10 cellular contexts compared by ENCODE assay signal in genomic region chr3:42638339-42638842, GRCh38. TPM values are rescaled to one million over a fixed set of nuclear protein-coding genes. Genes with fewer than 3 reads are reported as not detected.
DNase-seq lines count a peak whose midpoint lies in the region; ATAC-seq and TF ChIP-seq lines count a peak whose summit lies in the region.
"Had no signal": no experiment of that assay in that cellular context is flagged by ENCODE, and none has a peak within 500 bp of the region (broad histone marks: within the 10 kb centered on the region; RNA-seq: fewer than 3 reads in every experiment).

No MANE protein-coding gene starts in this region.

- peak; percentile 95 for ATAC-seq in stimulated activated effector memory CD8-positive, alpha-beta T cell treated with anti-CD3 and anti-CD28 coated beads, Interleukin-12 subunit alpha, Interleukin-12 subunit beta, amount 100 ng/mL, for 72 hours
- ATAC-seq in right lobe of liver (no peak), GM19463 (IDR thresholded peaks at IDR 0.05; ENCODE audit: unreplicated experiment) (no peak)
- ATAC-seq: A549, pancreas had no signal

- peak; percentile 34 to 43 for DNase-seq in activated CD4-positive, alpha-beta T cell treated with anti-CD3 and anti-CD28 coated beads for 4 hours
- DNase-seq in activated CD4-positive, alpha-beta T cell treated with anti-CD3 and anti-CD28 coated beads, Interleukin-2, amount 50 U/mL, for 1 hour = no peak
- DNase-seq in MM.1S (peak; percentile 66), caudate nucleus (lab: John Stamatoyannopoulos, UW) (no peak), right lobe of liver (no peak), NOMO-1 treated with dmso at 0.1 percent for 144 hours (lab: John Stamatoyannopoulos, UW; ENCODE audit: unreplicated experiment) (no peak)
- DNase-seq in stimulated activated effector memory CD8-positive, alpha-beta T cell treated with anti-CD3 and anti-CD28 coated beads, Interleukin-12 subunit alpha, Interleukin-12 subunit beta, amount 100 ng/mL, for 72 hours (ENCODE audit: low spot score in 2 of 2) = peak; percentile 14 to 73
- DNase-seq: pancreas had no signal

- H3K4me3 ChIP-seq in MM.1S (ENCODE audit: low read length) (peak overlapping the region; percentile 52), right lobe of liver (no peak overlapping the region)
- H3K4me3 ChIP-seq: A549, pancreas had no signal

- H3K27ac Mint-ChIP-seq in stimulated activated effector memory CD8-positive, alpha-beta T cell treated with anti-CD3 and anti-CD28 coated beads, Interleukin-12 subunit alpha, Interleukin-12 subunit beta, amount 100 ng/mL, for 72 hours = no peak overlapping the region

- no peak overlapping the region for H3K4me3 Mint-ChIP-seq in stimulated activated effector memory CD8-positive, alpha-beta T cell treated with anti-CD3 and anti-CD28 coated beads, Interleukin-12 subunit alpha, Interleukin-12 subunit beta, amount 100 ng/mL, for 72 hours

- intact Hi-C loops in right lobe of liver (cut with DNase I) = no loop called here

- H3K27me3 ChIP-seq in MM.1S (replicated peaks; ENCODE audit: insufficient read depth, low read length) (no peaks in the 10 kb centered on the region), right lobe of liver (no peaks in the 10 kb centered on the region)
- H3K27me3 ChIP-seq: pancreas had no signal

- H3K9me2 ChIP-seq in MM.1S (replicated peaks; ENCODE audit: insufficient read depth, low read length) = no peaks in the 10 kb centered on the region

- peak overlapping the region; percentile 17; the same call in 1 of the 2 replicates for H3K9ac ChIP-seq in MM.1S (ENCODE audit: low read length)

- no peaks in the 10 kb centered on the region for H3K36me3 Mint-ChIP-seq in stimulated activated effector memory CD8-positive, alpha-beta T cell treated with anti-CD3 and anti-CD28 coated beads, Interleukin-12 subunit alpha, Interleukin-12 subunit beta, amount 100 ng/mL, for 72 hours

- no peaks in the 10 kb centered on the region for H3K9me3 ChIP-seq in MM.1S (replicated peaks; ENCODE audit: insufficient read depth, low read length)
- H3K9me3 ChIP-seq in right lobe of liver = no peaks in the 10 kb centered on the region
- H3K9me3 ChIP-seq: A549, pancreas had no signal

- peak overlapping the region; percentile 72 for H3K4me2 ChIP-seq in MM.1S (ENCODE audit: low read depth, low read length)
- H3K4me2 ChIP-seq: A549 had no signal

- H3F3A ChIP-seq in MM.1S (ENCODE audit: insufficient read depth, low read length) = peaks cover 18% of the 10 kb centered on the region

- H3K4me1 ChIP-seq in MM.1S (ENCODE audit: low read length) (peaks cover 16% of the 10 kb centered on the region), right lobe of liver (no peaks in the 10 kb centered on the region)
- H3K4me1 ChIP-seq: A549, pancreas had no signal

- WGBS in right lobe of liver (ENCODE audit: insufficient coverage, low coverage, low lambda C conversion rate, missing lambda C conversion rate) = 62% methylated on average over 6 of the region's 6 CpGs

- peak overlapping the region; percentile 36 for H2AFZ ChIP-seq in MM.1S (ENCODE audit: low read length)

- H3K4me1 Mint-ChIP-seq in stimulated activated effector memory CD8-positive, alpha-beta T cell treated with anti-CD3 and anti-CD28 coated beads, Interleukin-12 subunit alpha, Interleukin-12 subunit beta, amount 100 ng/mL, for 72 hours = peaks cover 5% of the 10 kb centered on the region

- H4K20me1 ChIP-seq in MM.1S (ENCODE audit: insufficient read depth, low read length) = no peaks in the 10 kb centered on the region

- no peak for TF ChIP-seq POLR2A in right lobe of liver (IDR thresholded peaks at IDR 0.05)

- TF ChIP-seq CTCF in MM.1S (IDR thresholded peaks at IDR 0.05; ENCODE audit: low read length) (no peak), right lobe of liver (IDR thresholded peaks at IDR 0.05) (no peak)

- H3K36me3 ChIP-seq in MM.1S (replicated peaks; ENCODE audit: insufficient read depth, low read length) (peaks cover 10% of the 10 kb centered on the region; the same call in 1 of the 2 replicates), right lobe of liver (peaks cover 0 to 91% (median 56%) of the 10 kb centered on the region in 4 donors)

- peak overlapping the region; percentile 53; the same call in 1 of the 2 replicates for H3K27ac ChIP-seq in MM.1S (ENCODE audit: low read length)
- peak overlapping the region; percentile 75 for H3K27ac ChIP-seq in caudate nucleus (ENCODE audit: low read depth, low read length)
- H3K27ac ChIP-seq in right lobe of liver = no peak overlapping the region
- H3K27ac ChIP-seq: A549, pancreas had no signal

- peaks cover 21% of the 10 kb centered on the region for H3K79me2 ChIP-seq in MM.1S (ENCODE audit: low read length)

- H3K9me3 Mint-ChIP-seq in stimulated activated effector memory CD8-positive, alpha-beta T cell treated with anti-CD3 and anti-CD28 coated beads, Interleukin-12 subunit alpha, Interleukin-12 subunit beta, amount 100 ng/mL, for 72 hours = no peaks in the 10 kb centered on the region

RNA-seq across cellular contexts. Expression of gene ZBTB47, which starts 15.1 kb away (rescaled TPM):
- 1 to 10 TPM; 2.2 to 8.9 (median 4.9) TPM for total RNA-seq in right lobe of liver

RNA-seq across cellular contexts. Expression of gene NKTR, which starts 37.9 kb away (rescaled TPM):
- 10 to 100 TPM; 21.9 to 35.2 (median 28.4) TPM for total RNA-seq in right lobe of liver

RNA-seq across cellular contexts. Expression of gene KLHL40, which starts 46.9 kb away (rescaled TPM):
- total RNA-seq in right lobe of liver = under 1 TPM in 2 of 6 experiments, not detected in 4; 0.19 to 0.68 TPM
- total RNA-seq: pancreas had no signal

RNA-seq across cellular contexts. Expression of gene SS18L2, which starts 47.7 kb away (rescaled TPM):
- total RNA-seq in right lobe of liver = 10 to 100 TPM; 12.0 to 22.8 (median 16.5) TPM

RNA-seq across cellular contexts. Expression of gene SEC22C, which starts 56.6 kb away (rescaled TPM):
- 10 to 100 TPM; 11.3 to 23.6 (median 13.8) TPM for total RNA-seq in right lobe of liver

Comparison
In these comparisons a context has a peak if more than half of its experiments do, and no peak if none do; other contexts are left out.
1. DNase-seq: peak in activated CD4-positive, alpha-beta T cell treated with anti-CD3 and anti-CD28 coated beads for 4 hours (2 of 2), MM.1S (single experiment) and stimulated activated effector memory CD8-positive, alpha-beta T cell treated with anti-CD3 and anti-CD28 coated beads, Interleukin-12 subunit alpha, Interleukin-12 subunit beta, amount 100 ng/mL, for 72 hours (2 of 2); none in activated CD4-positive, alpha-beta T cell treated with anti-CD3 and anti-CD28 coated beads, Interleukin-2, amount 50 U/mL, for 1 hour (single experiment), caudate nucleus (0 of 61), right lobe of liver (0 of 3) and NOMO-1 treated with dmso at 0.1 percent for 144 hours (single experiment).
2. H3K27ac ChIP-seq: peak in MM.1S (single experiment) and caudate nucleus (single experiment); none in right lobe of liver (0 of 3).